Comparison of ENCODE assay signal across 17 cellular contexts in the genomic region with DNA sequence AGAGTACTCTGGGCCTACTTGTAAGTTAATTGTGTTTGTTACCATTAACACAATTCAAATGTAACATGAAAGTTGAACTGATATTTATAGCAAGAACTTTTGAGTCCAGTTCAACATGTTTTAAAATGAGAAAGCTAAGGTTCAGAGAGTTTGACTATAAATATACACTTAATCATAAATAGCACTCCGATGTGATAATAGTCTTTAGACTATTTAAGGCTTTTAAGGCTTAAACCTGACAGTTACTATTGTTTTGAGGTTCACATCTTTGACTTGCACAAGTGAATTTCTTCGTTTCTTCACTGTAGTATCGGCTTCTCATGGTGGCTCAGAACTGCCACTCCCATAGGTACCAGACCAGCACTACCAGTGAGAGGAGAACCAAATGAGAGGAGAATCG. TPM values are rescaled to one million over a fixed set of nuclear protein-coding genes. Genes with fewer than 3 reads are reported as not detected.
"Had no signal": no experiment of that assay in that cellular context is flagged by ENCODE, and none has a peak within 500 bp of the region (broad histone marks: within the 10 kb centered on the region; RNA-seq: fewer than 3 reads in every experiment).

No MANE protein-coding gene starts in this region.

- H3K4me3 Mint-ChIP-seq: activated CD8-positive, alpha-beta T cell treated with anti-CD3 and anti-CD28 coated beads for 36 hours; activated naive CD4-positive, alpha-beta T cell treated with anti-CD3 and anti-CD28 coated beads, Interleukin-2, amount 50 U/mL, for 24 hours; central memory CD8-positive, alpha-beta T cell; T-helper 17 cell had no signal

- H3K9me3 ChIP-seq: esophagus squamous epithelium, spleen, uterus had no signal

- H3K27me3 Mint-ChIP-seq: central memory CD8-positive, alpha-beta T cell had no signal

- DNase-seq: activated CD4-positive, alpha-beta T cell treated with anti-CD3 and anti-CD28 coated beads for 4 hours; activated CD8-positive, alpha-beta T cell treated with anti-CD3 and anti-CD28 coated beads for 36 hours; activated effector memory CD4-positive, alpha-beta T cell treated with anti-CD3 and anti-CD28 coated beads, Interleukin-2, amount 50 U/mL, for 16 hours; activated T-cell treated with anti-CD3 and anti-CD28 coated beads, Interleukin-2, amount 50 U/mL, for 48 hours; cortex of kidney; effector CD4-positive, alpha-beta T cell; esophagus squamous epithelium; kidney glomerular epithelial cell; mesendoderm; spleen; T-helper 17 cell; uterus; WERI-Rb-1 had no signal

- ATAC-seq: activated CD8-positive, alpha-beta T cell treated with anti-CD3 and anti-CD28 coated beads for 36 hours; sciatic nerve had no signal

- H3K27ac ChIP-seq: spleen, uterus, WERI-Rb-1 had no signal

- H3K27ac Mint-ChIP-seq: activated CD8-positive, alpha-beta T cell treated with anti-CD3 and anti-CD28 coated beads for 36 hours; activated naive CD4-positive, alpha-beta T cell treated with anti-CD3 and anti-CD28 coated beads, Interleukin-2, amount 50 U/mL, for 24 hours; T-helper 17 cell had no signal

- FAIRE-seq: endothelial cell of umbilical vein had no signal

- H3K36me3 ChIP-seq: esophagus squamous epithelium, spleen, uterus had no signal

- H3K27me3 ChIP-seq: esophagus squamous epithelium, spleen, uterus had no signal

- H3K36me3 Mint-ChIP-seq: activated naive CD4-positive, alpha-beta T cell treated with anti-CD3 and anti-CD28 coated beads, Interleukin-2, amount 50 U/mL, for 24 hours had no signal

- H3K4me3 ChIP-seq: esophagus squamous epithelium, spleen, uterus had no signal

- H3K9me3 Mint-ChIP-seq: activated CD8-positive, alpha-beta T cell treated with anti-CD3 and anti-CD28 coated beads for 36 hours; activated naive CD4-positive, alpha-beta T cell treated with anti-CD3 and anti-CD28 coated beads, Interleukin-2, amount 50 U/mL, for 24 hours had no signal

- H3K4me1 Mint-ChIP-seq: activated naive CD4-positive, alpha-beta T cell treated with anti-CD3 and anti-CD28 coated beads, Interleukin-2, amount 50 U/mL, for 24 hours; central memory CD8-positive, alpha-beta T cell; T-helper 17 cell had no signal

RNA-seq across cellular contexts. Expression of a gene that starts 42.4 kb away (rescaled TPM):
- total RNA-seq: activated CD8-positive, alpha-beta T cell treated with anti-CD3 and anti-CD28 coated beads for 36 hours had no signal
